In the genomic region with DNA sequence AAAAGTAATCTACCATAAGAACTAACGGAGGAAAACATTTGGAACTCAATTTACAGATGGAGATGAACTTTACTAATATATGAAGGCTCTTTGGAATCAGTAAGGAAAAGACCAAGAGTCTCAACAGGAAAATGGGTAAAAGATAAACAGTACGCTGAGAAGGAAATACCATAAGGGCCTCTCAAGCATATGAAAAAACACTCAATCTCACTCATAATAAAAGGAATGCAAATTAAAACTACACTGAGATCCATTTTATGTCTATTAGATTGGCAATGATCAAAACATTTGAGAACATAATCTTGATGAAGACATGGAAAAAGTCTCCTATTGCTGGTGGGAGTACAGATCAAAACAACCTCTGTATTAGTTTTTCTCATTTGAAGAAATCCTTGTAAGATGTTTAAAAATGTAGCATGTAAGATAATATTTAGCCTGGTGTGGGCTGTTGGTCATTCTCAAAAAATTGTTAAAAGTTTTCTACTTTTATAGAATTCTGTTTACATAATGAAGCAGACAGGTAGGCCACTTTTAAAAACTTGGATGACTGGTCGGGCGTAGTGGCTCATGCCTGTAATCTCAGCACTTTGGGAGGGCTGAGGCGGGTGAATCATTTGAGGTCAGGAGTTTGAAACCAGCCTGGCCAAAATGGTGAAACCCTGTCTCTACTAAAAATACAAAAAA, we compare ENCODE assay signal across 15 cellular contexts. TPM values are rescaled to one million over a fixed set of nuclear protein-coding genes. Genes with fewer than 3 reads are reported as not detected.
A peak's percentile ranks its signal among the peaks of the same experiment; 100 is the strongest.
DNase-seq lines count a peak whose midpoint lies in the region; ATAC-seq, FAIRE-seq and TF ChIP-seq lines count a peak whose summit lies in the region.
"Had no signal": no experiment of that assay in that cellular context is flagged by ENCODE, and none has a peak within 500 bp of the region (broad histone marks: within the 10 kb centered on the region; RNA-seq: fewer than 3 reads in every experiment).

No MANE protein-coding gene starts in this region.

- H3K4me3 ChIP-seq in thyroid gland (replicated peaks in 1 of 3), result no peak overlapping the region
- no peak overlapping the region for H3K4me3 ChIP-seq in small intestine (ENCODE audit: low read depth in 1 of 2, low read length in 2 of 2)

- H3K4me1 ChIP-seq in foreskin keratinocyte (no peaks in the 10 kb centered on the region), thyroid gland (peaks cover 12 to 18% of the 10 kb centered on the region in 2 donors), small intestine (ENCODE audit: control insufficient read depth in 2 of 2, insufficient read depth in 1 of 2, low read depth in 1 of 2, low read length in 1 of 2) (no peaks in the 10 kb centered on the region)

- no peak for FAIRE-seq in small intestine (lab: Jason Lieb, UNC)
- FAIRE-seq: endometrium, TTC549 had no signal

- TF ChIP-seq CTCF in foreskin keratinocyte (conservative IDR thresholded peaks at IDR 0.05), result no peak
- TF ChIP-seq CTCF in thyroid gland (IDR thresholded peaks at IDR 0.05), result no peak

- DNase-seq in activated CD8-positive, alpha-beta memory T cell treated with anti-CD3 and anti-CD28 coated beads, Interleukin-2, amount 10 ng/mL, durations not matched to agents 7 days and 5 days, result no peak
- DNase-seq in activated CD8-positive, alpha-beta memory T cell treated with anti-CD3 and anti-CD28 coated beads for 24 hours, result no peak
- DNase-seq in T-helper 17 cell, result no peak
- peak in 1 of 2 donors; percentile 23 for DNase-seq in foreskin keratinocyte
- DNase-seq in thyroid gland, result peak; percentile 23 to 34
- DNase-seq in small intestine, result no peak
- no peak for DNase-seq in mesenteric fat pad (ENCODE audit: low spot score)
- DNase-seq: activated T-cell treated with anti-CD3 and anti-CD28 coated beads, Interleukin-2, amount 50 U/mL, for 4 hours; hippocampal formation had no signal

- peaks cover 29% of the 10 kb centered on the region for H3K4me1 Mint-ChIP-seq in activated CD8-positive, alpha-beta memory T cell treated with anti-CD3 and anti-CD28 coated beads, Interleukin-2, amount 10 ng/mL, durations not matched to agents 7 days and 5 days
- H3K4me1 Mint-ChIP-seq in T-helper 17 cell, result peaks cover 16% of the 10 kb centered on the region

- H3K36me3 ChIP-seq in thyroid gland (no peaks in the 10 kb centered on the region), small intestine (ENCODE audit: control insufficient read depth in 2 of 2, insufficient read depth in 2 of 2, low read length in 2 of 2) (no peaks in the 10 kb centered on the region)

- H3K27ac ChIP-seq in foreskin keratinocyte (no peak overlapping the region), thyroid gland (peak overlapping the region in 2 of 3 donors; percentile 17 to 23), small intestine (ENCODE audit: low read depth in 1 of 2, low read length in 1 of 2) (no peak overlapping the region)

- no peak for TF ChIP-seq POLR2A in thyroid gland (IDR thresholded peaks at IDR 0.05)

- H3K36me3 Mint-ChIP-seq in activated CD8-positive, alpha-beta memory T cell treated with anti-CD3 and anti-CD28 coated beads, Interleukin-2, amount 10 ng/mL, durations not matched to agents 7 days and 5 days, result peaks cover 10% of the 10 kb centered on the region
- no peaks in the 10 kb centered on the region for H3K36me3 Mint-ChIP-seq in T-helper 17 cell (ENCODE audit: low read depth)

- WGBS in thyroid gland, 2 donors, result 87% methylated on average over 5 of the region's 5 CpGs
- 79 to 89% (median 86%) methylated on average over 5 of the region's 5 CpGs for WGBS in small intestine, 3 donors

- H3K27ac Mint-ChIP-seq in activated CD8-positive, alpha-beta memory T cell treated with anti-CD3 and anti-CD28 coated beads, Interleukin-2, amount 10 ng/mL, durations not matched to agents 7 days and 5 days, result no peak overlapping the region
- peak overlapping the region; percentile 62 for H3K27ac Mint-ChIP-seq in T-helper 17 cell

- intact Hi-C loops in thyroid gland (cut with DNase I), result no loop called here

- H3K27me3 ChIP-seq in foreskin keratinocyte (no peaks in the 10 kb centered on the region), thyroid gland (no peaks in the 10 kb centered on the region), small intestine (ENCODE audit: control insufficient read depth in 2 of 2, insufficient read depth in 2 of 2, low read length in 2 of 2) (no peaks in the 10 kb centered on the region)

- H3K27me3 Mint-ChIP-seq in activated CD8-positive, alpha-beta memory T cell treated with anti-CD3 and anti-CD28 coated beads, Interleukin-2, amount 10 ng/mL, durations not matched to agents 7 days and 5 days, result no peaks in the 10 kb centered on the region
- H3K27me3 Mint-ChIP-seq in T-helper 17 cell, result no peaks in the 10 kb centered on the region
- H3K27me3 Mint-ChIP-seq: brain, IgD-negative memory B cell had no signal

- no peaks in the 10 kb centered on the region for H3K9me3 Mint-ChIP-seq in activated CD8-positive, alpha-beta memory T cell treated with anti-CD3 and anti-CD28 coated beads, Interleukin-2, amount 10 ng/mL, durations not matched to agents 7 days and 5 days (ENCODE audit: low read depth)
- H3K9me3 Mint-ChIP-seq: activated T-cell treated with anti-CD3 and anti-CD28 coated beads, Interleukin-2, amount 50 U/mL, for 4 hours; brain; IgD-negative memory B cell had no signal

- no peak overlapping the region for H3K4me3 Mint-ChIP-seq in activated CD8-positive, alpha-beta memory T cell treated with anti-CD3 and anti-CD28 coated beads, Interleukin-2, amount 10 ng/mL, durations not matched to agents 7 days and 5 days
- no peak overlapping the region for H3K4me3 Mint-ChIP-seq in T-helper 17 cell
- H3K4me3 Mint-ChIP-seq: activated T-cell treated with anti-CD3 and anti-CD28 coated beads, Interleukin-2, amount 50 U/mL, for 4 hours; brain; IgD-negative memory B cell had no signal

- peak; percentile 20 for ATAC-seq in activated CD8-positive, alpha-beta memory T cell treated with anti-CD3 and anti-CD28 coated beads, Interleukin-2, amount 10 ng/mL, durations not matched to agents 7 days and 5 days
- ATAC-seq in T-helper 17 cell (no peak), foreskin keratinocyte (peak; percentile 16), HG03139 (IDR thresholded peaks at IDR 0.05; ENCODE audit: unreplicated experiment) (no peak)
- ATAC-seq: Right ventricle myocardium inferior had no signal

- H3K9me3 ChIP-seq in T-helper 17 cell (ENCODE audit: control insufficient read depth, low read length, poor library complexity, severe bottlenecking) (no peaks in the 10 kb centered on the region), thyroid gland (no peaks in the 10 kb centered on the region), small intestine (ENCODE audit: control insufficient read depth, low read depth) (no peaks in the 10 kb centered on the region)

- CTCF ChIA-PET in activated CD8-positive, alpha-beta memory T cell treated with anti-CD3 and anti-CD28 coated beads, Interleukin-2, amount 10 ng/mL, durations not matched to agents 7 days and 5 days (lab: Charles Lee), result no interaction called here

RNA-seq across cellular contexts. Expression of gene REV3L, which starts 14.5 kb away (rescaled TPM):
- 10 to 100 TPM; 23.7 to 24.3 TPM for total RNA-seq in activated CD8-positive, alpha-beta memory T cell treated with anti-CD3 and anti-CD28 coated beads, Interleukin-2, amount 10 ng/mL, durations not matched to agents 7 days and 5 days
- total RNA-seq in T-helper 17 cell, result 10 to 100 TPM; 18.9 to 19.8 TPM
- 10.6 and 14.1 TPM in 2 replicates for total RNA-seq in foreskin keratinocyte
- polyA plus RNA-seq in foreskin keratinocyte, result 2.6 and 3.3 TPM in 2 replicates
- total RNA-seq in thyroid gland, result 10 to 100 TPM; 38.2 to 73.5 (median 60.0) TPM
- polyA plus RNA-seq in small intestine, result 1 to 10 TPM; 4.2 to 9.3 (median 7.6) TPM
- total RNA-seq in mesenteric fat pad, result 63.7 TPM

Comparison
In these comparisons a context has a peak if more than half of its experiments do, and no peak if none do; other contexts are left out.
1. ATAC-seq: peak in activated CD8-positive, alpha-beta memory T cell treated with anti-CD3 and anti-CD28 coated beads, Interleukin-2, amount 10 ng/mL, durations not matched to agents 7 days and 5 days (single experiment) and foreskin keratinocyte (single experiment); none in T-helper 17 cell (single experiment) and HG03139 (single experiment).
2. DNase-seq: peak in thyroid gland (2 of 2); none in activated CD8-positive, alpha-beta memory T cell treated with anti-CD3 and anti-CD28 coated beads, Interleukin-2, amount 10 ng/mL, durations not matched to agents 7 days and 5 days (single experiment), activated CD8-positive, alpha-beta memory T cell treated with anti-CD3 and anti-CD28 coated beads for 24 hours (single experiment), T-helper 17 cell (0 of 3), small intestine (single experiment) and mesenteric fat pad (single experiment).
3. H3K27ac ChIP-seq: peak in thyroid gland (2 of 3); none in foreskin keratinocyte (single experiment) and small intestine (0 of 2).